1 cellular context compared by ENCODE assay signal in genomic region chr2:54610700-54611099, GRCh38.
TF ChIP-seq lines count a peak whose summit lies in the region.

No MANE protein-coding gene starts in this region.

TF ChIP-seq in GM23338, 12 proteins besides CTCF, POLR2A, EP300 and RAD21 (continued from another document):
- TF ChIP-seq ZNF462 (CRISPR knock-in tag; IDR thresholded peaks at IDR 0.05), result no peak
- TF ChIP-seq POLR2AphosphoS5 (IDR thresholded peaks at IDR 0.05; ENCODE audit: low read depth), result no peak
- no peak for TF ChIP-seq EZH2phosphoT487 (IDR thresholded peaks at IDR 0.05; ENCODE audit: unreplicated experiment)
- TF ChIP-seq CREB1 (CRISPR knock-in tag; IDR thresholded peaks at IDR 0.05; ENCODE audit: low read depth), result no peak
- no peak for TF ChIP-seq NANOG (IDR thresholded peaks at IDR 0.05; ENCODE audit: borderline replicate concordance)
